In the genomic region with DNA sequence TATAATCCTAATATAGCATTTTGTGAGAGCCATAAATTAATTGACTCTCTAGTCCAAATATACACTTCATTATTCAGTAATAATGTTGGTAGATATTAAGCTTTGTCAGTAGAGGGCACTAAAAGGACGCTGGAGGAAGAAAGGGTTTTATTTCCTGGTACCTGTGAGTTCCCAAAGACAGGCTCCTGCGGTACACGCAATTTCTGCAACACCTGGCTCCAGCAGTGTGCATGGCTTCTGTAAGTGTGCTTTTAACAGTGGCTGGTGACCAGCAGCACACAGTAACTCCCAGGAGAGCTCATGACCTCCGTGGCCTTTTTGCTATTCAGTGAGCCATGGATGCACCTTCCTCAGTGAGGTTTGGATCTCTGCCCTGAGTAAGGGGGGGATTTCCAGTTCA, we compare ENCODE assay signal across 8 cellular contexts.
DNase-seq lines count a peak whose midpoint lies in the region; ATAC-seq and TF ChIP-seq lines count a peak whose summit lies in the region.

No MANE protein-coding gene starts in this region.

- intact Hi-C loops in left ventricle myocardium superior (cut with micrococcal nuclease): no loop called here

- no peak overlapping the region for H3K9ac ChIP-seq in Karpas-422 (ENCODE audit: low read length)

- no peaks in the 10 kb centered on the region for H3K9me2 ChIP-seq in Karpas-422 (replicated peaks; ENCODE audit: insufficient read depth, low read length)

- no peaks in the 10 kb centered on the region for H3K9me3 ChIP-seq in cardiac muscle cell (ENCODE audit: low read depth)
- H3K9me3 ChIP-seq in Karpas-422 (ENCODE audit: low read length): no peaks in the 10 kb centered on the region

- H3K4me1 ChIP-seq in cardiac muscle cell (ENCODE audit: low read depth) (no peaks in the 10 kb centered on the region), Karpas-422 (ENCODE audit: low read length) (no peaks in the 10 kb centered on the region)

- no peak overlapping the region for H3K4me2 ChIP-seq in Karpas-422 (ENCODE audit: low read depth, low read length, poor library complexity, severe bottlenecking)

- H3K4me3 ChIP-seq in cardiac muscle cell (no peak overlapping the region), H7 (ENCODE audit: insufficient read depth, low read depth, low read length) (no peak overlapping the region), Karpas-422 (ENCODE audit: low read length) (no peak overlapping the region)

- peak; percentile 46 for TF ChIP-seq CTCF in cardiac muscle cell (IDR thresholded peaks at IDR 0.05; ENCODE audit: low read depth, low read length)

- H3K79me2 ChIP-seq in Karpas-422 (ENCODE audit: low read length): no peaks in the 10 kb centered on the region

- H4K20me1 ChIP-seq in Karpas-422 (ENCODE audit: insufficient read depth, low read depth, low read length): no peaks in the 10 kb centered on the region

- H2AFZ ChIP-seq in Karpas-422 (ENCODE audit: low read length): no peak overlapping the region

- no peaks in the 10 kb centered on the region for H3K27me3 ChIP-seq in cardiac muscle cell
- H3K27me3 ChIP-seq in H7 (ENCODE audit: control insufficient read depth, insufficient read depth, low read length): no peaks in the 10 kb centered on the region
- no peaks in the 10 kb centered on the region for H3K27me3 ChIP-seq in Karpas-422 (ENCODE audit: low read length)

- H3K27ac ChIP-seq in cardiac muscle cell: no peak overlapping the region
- no peak overlapping the region for H3K27ac ChIP-seq in Karpas-422 (ENCODE audit: low read length)

- H3K36me3 ChIP-seq in cardiac muscle cell (no peaks in the 10 kb centered on the region), H7 (replicated peaks; ENCODE audit: control insufficient read depth, insufficient read depth, low read length) (no peaks in the 10 kb centered on the region), Karpas-422 (ENCODE audit: insufficient read depth, low read length) (no peaks in the 10 kb centered on the region)

- DNase-seq in cardiac muscle cell (ENCODE audit: low read depth in 1 of 2, low spot score in 1 of 2): peak; percentile 32 to 53
- DNase-seq in left ventricle myocardium superior: no peak
- DNase-seq in H7: peak; percentile 4
- peak; percentile 61 for DNase-seq in Karpas-422
- peak; percentile 15 for DNase-seq in UCSD-AML1 (lab: John Stamatoyannopoulos, UW; ENCODE audit: unreplicated experiment)
- DNase-seq in left lobe of liver (ENCODE audit: low spot score): peak; percentile 73
- DNase-seq in stimulated activated naive CD4-positive, alpha-beta T cell treated with Interleukin-2 at 50 U/mL for 16 hours (lab: John Stamatoyannopoulos, UW): no peak
- no peak for DNase-seq in central memory CD4-positive, alpha-beta T cell

- ATAC-seq in left ventricle myocardium superior (no peak), left lobe of liver (peak; percentile 97)

Comparison
In these comparisons a context has a peak if more than half of its experiments do, and no peak if none do; other contexts are left out.
1. DNase-seq: peak in cardiac muscle cell (2 of 2), H7 (single experiment), Karpas-422 (single experiment), UCSD-AML1 (single experiment) and left lobe of liver (single experiment); none in left ventricle myocardium superior (single experiment), stimulated activated naive CD4-positive, alpha-beta T cell treated with Interleukin-2 at 50 U/mL for 16 hours (single experiment) and central memory CD4-positive, alpha-beta T cell (single experiment).